23 cellular contexts compared by ENCODE assay signal in the genomic region with DNA sequence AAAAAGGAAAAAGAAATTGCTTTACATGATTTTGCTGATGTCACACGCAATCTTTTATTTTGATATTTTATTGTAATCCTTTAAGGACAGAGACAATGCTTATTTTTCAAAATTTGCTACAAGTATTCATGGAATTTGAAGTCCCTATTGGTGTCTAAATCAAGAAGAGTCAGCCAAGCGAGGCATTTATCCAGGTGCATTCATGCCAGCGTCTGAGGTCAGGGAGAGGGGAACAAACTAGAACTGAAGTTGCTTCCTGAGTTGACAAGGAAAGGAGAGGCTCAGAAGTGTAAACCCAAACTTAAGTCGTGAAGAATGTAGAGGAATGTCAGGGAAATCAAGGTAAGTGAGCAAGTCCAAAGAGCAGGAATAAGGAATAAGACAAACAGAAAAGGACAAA.
"Had no signal": no experiment of that assay in that cellular context is flagged by ENCODE, and none has a peak within 500 bp of the region (broad histone marks: within the 10 kb centered on the region; RNA-seq: fewer than 3 reads in every experiment).

No MANE protein-coding gene starts in this region.

- H3K9ac ChIP-seq: neural progenitor cell had no signal

- DNase-seq: effector memory CD8-positive, alpha-beta T cell; islet precursor cell; mucosa of descending colon; psoas muscle; right cardiac atrium; sigmoid colon; stimulated activated CD4-positive, alpha-beta T cell treated with anti-CD3 and anti-CD28 coated beads, Interleukin-2, amount 100 ng/mL, for 24 hours; stimulated activated naive CD4-positive, alpha-beta T cell treated with Interleukin-2 at 50 U/mL for 16 hours; substantia nigra; testis; upper lobe of left lung had no signal

- H3K27ac ChIP-seq: coronary artery, neural progenitor cell, psoas muscle, sigmoid colon, testis, tibial nerve, upper lobe of left lung had no signal

- H2AFZ ChIP-seq: neural progenitor cell had no signal

- H3K9me3 ChIP-seq: mucosa of descending colon, psoas muscle, sigmoid colon, testis, tibial nerve, upper lobe of left lung had no signal

- H3K4me2 ChIP-seq: neural progenitor cell had no signal

- H3K27me3 ChIP-seq: neural progenitor cell, sigmoid colon, testis, tibial nerve, upper lobe of left lung had no signal

- H3K9me3 Mint-ChIP-seq: effector memory CD8-positive, alpha-beta T cell; immature natural killer cell; neural progenitor cell had no signal

- H3K36me3 ChIP-seq: neural progenitor cell, sigmoid colon, tibial nerve, upper lobe of left lung had no signal

- H3K4me1 Mint-ChIP-seq: neural progenitor cell had no signal

- ATAC-seq: left lobe of liver; mucosa of descending colon; psoas muscle; right cardiac atrium; stimulated activated effector memory CD8-positive, alpha-beta T cell treated with anti-CD3 and anti-CD28 coated beads, Interleukin-12 subunit alpha, Interleukin-12 subunit beta, amount 100 ng/mL, for 72 hours had no signal

- H3K4me3 ChIP-seq: coronary artery, lung, mucosa of descending colon, neural progenitor cell, psoas muscle, sigmoid colon, testis, tibial nerve, upper lobe of left lung had no signal

- H3K27ac Mint-ChIP-seq: mesothelial cell of epicardium; naive B cell; neural progenitor cell; stimulated activated effector memory CD8-positive, alpha-beta T cell treated with anti-CD3 and anti-CD28 coated beads, Interleukin-12 subunit alpha, Interleukin-12 subunit beta, amount 100 ng/mL, for 72 hours had no signal

- H3K4me3 Mint-ChIP-seq: effector memory CD8-positive, alpha-beta T cell; immature natural killer cell; mesothelial cell of epicardium; naive B cell; natural killer cell treated with Interleukin-12 subunit alpha and Interleukin-12 subunit beta and Interleukin-15 and Interleukin-18, amount 100 ng/mL, for 72 hours; neural progenitor cell; stimulated activated effector memory CD8-positive, alpha-beta T cell treated with anti-CD3 and anti-CD28 coated beads, Interleukin-12 subunit alpha, Interleukin-12 subunit beta, amount 100 ng/mL, for 72 hours had no signal

- FAIRE-seq: frontal cortex, urothelium cell line had no signal

- H3K27me3 Mint-ChIP-seq: effector memory CD8-positive, alpha-beta T cell; natural killer cell treated with Interleukin-12 subunit alpha and Interleukin-12 subunit beta and Interleukin-15 and Interleukin-18, amount 100 ng/mL, for 72 hours had no signal

- H3K36me3 Mint-ChIP-seq: mesothelial cell of epicardium; neural progenitor cell; stimulated activated effector memory CD8-positive, alpha-beta T cell treated with anti-CD3 and anti-CD28 coated beads, Interleukin-12 subunit alpha, Interleukin-12 subunit beta, amount 100 ng/mL, for 72 hours had no signal

- H3K4me1 ChIP-seq: neural progenitor cell, psoas muscle, sigmoid colon, testis, tibial nerve, upper lobe of left lung had no signal
